ENCODE assay signal across 11 cellular contexts in genomic region chr10:79223346-79224048, GRCh38.
DNase-seq lines count a peak whose midpoint lies in the region; ATAC-seq and TF ChIP-seq lines count a peak whose summit lies in the region.
"Had no signal": no experiment of that assay in that cellular context is flagged by ENCODE, and none has a peak within 500 bp of the region (broad histone marks: within the 10 kb centered on the region; RNA-seq: fewer than 3 reads in every experiment).

No MANE protein-coding gene starts in this region.

- no peaks in the 10 kb centered on the region for H3K27me3 ChIP-seq in right atrium auricular region
- no peaks in the 10 kb centered on the region for H3K27me3 ChIP-seq in vagina

- peak overlapping the region; percentile 93 to 94 for H3K27ac ChIP-seq in right atrium auricular region
- H3K27ac ChIP-seq in vagina: peak overlapping the region; percentile 78
- H3K27ac ChIP-seq: 22Rv1 had no signal

- TF ChIP-seq POLR2A in vagina (IDR thresholded peaks at IDR 0.05): no peak

- H3K36me3 ChIP-seq in right atrium auricular region (peaks cover 27% of the 10 kb centered on the region), vagina (peaks cover 0 to 7% of the 10 kb centered on the region in 2 donors)

- TF ChIP-seq CTCF in right atrium auricular region (IDR thresholded peaks at IDR 0.05) (no peak), omental fat pad (IDR thresholded peaks at IDR 0.05) (no peak), vagina (IDR thresholded peaks at IDR 0.05) (no peak)

- peak; percentile 16 for DNase-seq in NCI-H2227 (lab: John Stamatoyannopoulos, UW; ENCODE audit: unreplicated experiment)
- no peak for DNase-seq in NCI-H2227 treated with DMSO at 0.1 percent for 48 hours (lab: John Stamatoyannopoulos, UW)
- peak; percentile 82 for DNase-seq in right atrium auricular region (ENCODE audit: low spot score)
- DNase-seq in omental fat pad (ENCODE audit: low spot score): peak; percentile 59
- DNase-seq in vagina (ENCODE audit: extremely low spot score in 2 of 2): no peak
- DNase-seq in kidney glomerular epithelial cell (lab: John Stamatoyannopoulos, UW): no peak
- no peak for DNase-seq in RKO (ENCODE audit: low spot score)
- DNase-seq: activated CD4-positive, CD25-positive, alpha-beta regulatory T cell; central memory CD4-positive, alpha-beta T cell had no signal

- H3K9me3 ChIP-seq in right atrium auricular region (no peaks in the 10 kb centered on the region), vagina (no peaks in the 10 kb centered on the region)

- intact Hi-C loops in vagina (cut with DNase I): no loop called here

- ATAC-seq in omental fat pad (ENCODE audit: low FRiP score): peak; percentile 68
- no peak for ATAC-seq in HG03095 (IDR thresholded peaks at IDR 0.05; ENCODE audit: unreplicated experiment)

- H3K4me3 ChIP-seq in right atrium auricular region (no peak overlapping the region), vagina (no peak overlapping the region)

- H3K4me1 ChIP-seq in right atrium auricular region (peaks cover 0 to 72% of the 10 kb centered on the region in 2 donors), vagina (peaks cover 72% of the 10 kb centered on the region)

Comparison
In these comparisons a context has a peak if more than half of its experiments do, and no peak if none do; other contexts are left out.
1. DNase-seq: peak in NCI-H2227 (single experiment), right atrium auricular region (single experiment) and omental fat pad (single experiment); none in NCI-H2227 treated with DMSO at 0.1 percent for 48 hours (single experiment), vagina (0 of 2), kidney glomerular epithelial cell (single experiment) and RKO (single experiment).